In genomic region chr6:82619573-82619972, GRCh38 we compare ENCODE assay signal across 21 cellular contexts.
DNase-seq lines count a peak whose midpoint lies in the region; ATAC-seq, FAIRE-seq and TF ChIP-seq lines count a peak whose summit lies in the region.
"Had no signal": no experiment of that assay in that cellular context is flagged by ENCODE, and none has a peak within 500 bp of the region (broad histone marks: within the 10 kb centered on the region; RNA-seq: fewer than 3 reads in every experiment).

No MANE protein-coding gene starts in this region.

- no peaks in the 10 kb centered on the region for H3K79me2 ChIP-seq in HepG2 (ENCODE audit: insufficient read depth, low read length)
- no peaks in the 10 kb centered on the region for H3K79me2 ChIP-seq in K562 (ENCODE audit: control insufficient read depth, insufficient read depth, low read length)
- H3K79me2 ChIP-seq in osteoblast (ENCODE audit: insufficient read depth, low read length): no peaks in the 10 kb centered on the region

- POLR2A ChIA-PET in HepG2 (lab: Yijun Ruan, JAX): no interaction called here
- POLR2A ChIA-PET in K562 (lab: Yijun Ruan, JAX): no interaction called here
- POLR2A ChIA-PET in naive thymus-derived CD4-positive, alpha-beta T cell (lab: Charles Lee): interaction anchor here (0.6 kb wide), 1 partner anchor 9 kb away, joined by 3 read pairs; no protein-coding TSS in a partner anchor

- H3K4me1 ChIP-seq in HepG2 (ENCODE audit: insufficient read depth, low read length): no peaks in the 10 kb centered on the region
- H3K4me1 ChIP-seq in right lobe of liver: no peaks in the 10 kb centered on the region
- no peaks in the 10 kb centered on the region for H3K4me1 ChIP-seq in K562 (replicated peaks in 1 of 2; ENCODE audit: control insufficient read depth in 2 of 2, insufficient read depth in 2 of 2, low read length in 2 of 2)
- H3K4me1 ChIP-seq in osteoblast (ENCODE audit: insufficient read depth, low read length): no peaks in the 10 kb centered on the region
- no peaks in the 10 kb centered on the region for H3K4me1 ChIP-seq in naive thymus-derived CD4-positive, alpha-beta T cell (ENCODE audit: control insufficient read depth in 2 of 2, insufficient read depth in 2 of 2, low read length in 2 of 2)
- H3K4me1 ChIP-seq: BLaER1 treated with 17β-estradiol and CSF1 and Interleukin-3, amounts not matched to agents 10 nM and 100 nM; Caco-2 had no signal

- H3K4me2 ChIP-seq in HepG2 (ENCODE audit: low read depth, low read length): no peak overlapping the region
- H3K4me2 ChIP-seq in K562 (ENCODE audit: insufficient read depth, low read length): no peak overlapping the region
- H3K4me2 ChIP-seq in osteoblast (ENCODE audit: insufficient read depth, low read length): no peak overlapping the region
- H3K4me2 ChIP-seq: BLaER1 treated with 17β-estradiol and CSF1 and Interleukin-3, amounts not matched to agents 10 nM and 100 nM had no signal

- H3K9ac ChIP-seq in HepG2 (ENCODE audit: insufficient read depth, low read depth, low read length) (no peak overlapping the region), K562 (ENCODE audit: insufficient read depth in 1 of 2, low read depth in 2 of 2, low read length in 2 of 2) (no peak overlapping the region)
- H3K9ac ChIP-seq: BLaER1 treated with 17β-estradiol and CSF1 and Interleukin-3, amounts not matched to agents 10 nM and 100 nM had no signal

- in situ Hi-C loops in HepG2 (cut with HindIII; ENCODE audit: extremely low pct_ligation_motif_present, low pct_unique_long_range_greater_than_20kb) (no loop called here), K562 (cut with MboI) (no loop called here)

- peaks cover 0 to 2% (median 0%) of the 10 kb centered on the region in 5 donors for H3K27me3 Mint-ChIP-seq in naive thymus-derived CD4-positive, alpha-beta T cell
- H3K27me3 Mint-ChIP-seq: B cell; CD4-positive, alpha-beta T cell had no signal

- H3K36me3 ChIP-seq in HepG2 (replicated peaks in 1 of 2; ENCODE audit: control insufficient read depth in 1 of 2, insufficient read depth in 2 of 2, low read length in 2 of 2) (no peaks in the 10 kb centered on the region), right lobe of liver (no peaks in the 10 kb centered on the region), K562 (ENCODE audit: control insufficient read depth, insufficient read depth, low read length) (no peaks in the 10 kb centered on the region), osteoblast (ENCODE audit: insufficient read depth, low read length) (no peaks in the 10 kb centered on the region)
- H3K36me3 ChIP-seq in naive thymus-derived CD4-positive, alpha-beta T cell (ENCODE audit: control insufficient read depth in 2 of 3, insufficient read depth in 3 of 3, low read length in 3 of 3): no peaks in the 10 kb centered on the region
- H3K36me3 ChIP-seq: BLaER1 treated with 17β-estradiol and CSF1 and Interleukin-3, amounts not matched to agents 10 nM and 100 nM had no signal

- H3K9me3 Mint-ChIP-seq in naive thymus-derived CD4-positive, alpha-beta T cell: peaks cover 0 to 26% (median 6%) of the 10 kb centered on the region in 11 donors

- TF ChIP-seq RAD21 in HepG2 (CRISPR knock-in tag; IDR thresholded peaks at IDR 0.05): no peak
- TF ChIP-seq RAD21 in K562 (CRISPR knock-in tag; conservative IDR thresholded peaks at IDR 0.05 in 1 of 2, IDR thresholded peaks at IDR 0.05 in 1 of 2): no peak

- no TSS peak for BruUV-seq in HepG2 (replicated peaks; lab: Mats Ljungman, UMichigan)
- no TSS peak for BruUV-seq in K562 (replicated peaks; lab: Mats Ljungman, UMichigan)

- H3K27ac Mint-ChIP-seq in naive thymus-derived CD4-positive, alpha-beta T cell: no peak overlapping the region
- H3K27ac Mint-ChIP-seq: B cell; CD4-positive, alpha-beta T cell; CD8-positive, alpha-beta T cell had no signal

- CTCF ChIA-PET in HepG2 (lab: Yijun Ruan, JAX; ENCODE audit: low intra/inter-chr PET ratio, low total read pairs) (no interaction called here), K562 (lab: Yijun Ruan, JAX; ENCODE audit: low intra/inter-chr PET ratio) (no interaction called here)
- CTCF ChIA-PET in naive thymus-derived CD4-positive, alpha-beta T cell (lab: Charles Lee): interaction anchor here (0.5 kb wide), 1 partner anchor 96 kb away, joined by 3 read pairs; no protein-coding TSS in a partner anchor

- DNase-seq in HepG2 (ENCODE audit: low spot score) (no peak), right lobe of liver (no peak), K562 (ENCODE audit: extremely low read depth in 1 of 4, low spot score in 3 of 4) (no peak), osteoblast (ENCODE audit: insufficient read length, low spot score, missing footprints) (peak; percentile 65), Ammon's horn (ENCODE audit: low spot score) (no peak), DMS 273 treated with DMSO at 0.1 percent for 48 hours (lab: John Stamatoyannopoulos, UW) (no peak)
- no peak for DNase-seq in naive thymus-derived CD4-positive, alpha-beta T cell
- DNase-seq: ACHN; Caco-2; Calu3; CD4-positive, alpha-beta T cell; CD8-positive, alpha-beta T cell; DMS79 treated with DMSO at 0.1 percent for 48 hours; GF-D8 had no signal

- H3K9me3 ChIP-seq in HepG2 (ENCODE audit: low read length) (no peaks in the 10 kb centered on the region), right lobe of liver (no peaks in the 10 kb centered on the region), K562 (replicated peaks; ENCODE audit: control insufficient read depth, insufficient read depth, low read depth, low read length) (no peaks in the 10 kb centered on the region), osteoblast (ENCODE audit: low read depth, low read length) (no peaks in the 10 kb centered on the region)
- H3K9me3 ChIP-seq in naive thymus-derived CD4-positive, alpha-beta T cell (ENCODE audit: control insufficient read depth in 2 of 3, low read length in 3 of 3): no peaks in the 10 kb centered on the region
- H3K9me3 ChIP-seq: Caco-2 had no signal

- H2AFZ ChIP-seq in HepG2 (ENCODE audit: low read length): no peak overlapping the region
- no peak overlapping the region for H2AFZ ChIP-seq in K562 (ENCODE audit: low read depth, low read length)
- no peak overlapping the region for H2AFZ ChIP-seq in osteoblast (ENCODE audit: low read length)

- TF ChIP-seq EP300 in HepG2 (IDR thresholded peaks at IDR 0.05; ENCODE audit: low read depth in 2 of 2, low read length in 2 of 2): no peak
- TF ChIP-seq EP300 in HepG2 (CRISPR knock-in tag; IDR thresholded peaks at IDR 0.05; ENCODE audit: borderline replicate concordance): no peak
- TF ChIP-seq EP300 in K562 (IDR thresholded peaks at IDR 0.05; ENCODE audit: low read length): no peak

- no peak overlapping the region for H3K4me3 Mint-ChIP-seq in naive thymus-derived CD4-positive, alpha-beta T cell
- H3K4me3 Mint-ChIP-seq: B cell; CD4-positive, alpha-beta T cell; CD8-positive, alpha-beta T cell had no signal

- no peak for FAIRE-seq in HepG2 (lab: Jason Lieb, UNC)
- no peak for FAIRE-seq in K562 (lab: Jason Lieb, UNC)
- FAIRE-seq: G401.6, GM12891, GM19239 had no signal

- TF ChIP-seq POLR2A in HepG2 (IDR thresholded peaks at IDR 0.05; ENCODE audit: insufficient read depth in 1 of 2, low read depth in 2 of 2, low read length in 2 of 2) (no peak), right lobe of liver (IDR thresholded peaks at IDR 0.05) (no peak), K562 (conservative IDR thresholded peaks at IDR 0.05) (no peak)

- H4K20me1 ChIP-seq in HepG2 (ENCODE audit: insufficient read depth, low read length) (no peaks in the 10 kb centered on the region), K562 (replicated peaks; ENCODE audit: control insufficient read depth, insufficient read depth, low read length) (no peaks in the 10 kb centered on the region), osteoblast (ENCODE audit: insufficient read depth, low read length) (no peaks in the 10 kb centered on the region)
- H4K20me1 ChIP-seq: BLaER1 treated with 17β-estradiol and CSF1 and Interleukin-3, amounts not matched to agents 10 nM and 100 nM had no signal

- H3K4me3 ChIP-seq in HepG2 (replicated peaks in 1 of 3; ENCODE audit: insufficient read depth in 1 of 3, low read depth in 2 of 3, low read length in 3 of 3) (no peak overlapping the region), right lobe of liver (no peak overlapping the region), K562 (no peak overlapping the region), osteoblast (ENCODE audit: insufficient read depth, low read length) (no peak overlapping the region)
- no peak overlapping the region for H3K4me3 ChIP-seq in naive thymus-derived CD4-positive, alpha-beta T cell (ENCODE audit: low read length)
- H3K4me3 ChIP-seq: BLaER1 treated with 17β-estradiol and CSF1 and Interleukin-3, amounts not matched to agents 10 nM and 100 nM had no signal

- TF ChIP-seq CTCF in HepG2 (CRISPR knock-in tag; IDR thresholded peaks at IDR 0.05) (no peak), right lobe of liver (IDR thresholded peaks at IDR 0.05) (no peak), K562 (IDR thresholded peaks at IDR 0.05 in 2 of 3, conservative IDR thresholded peaks at IDR 0.05 in 1 of 3; ENCODE audit: insufficient read depth in 2 of 3, low read depth in 1 of 3, low read length in 3 of 3) (no peak), osteoblast (IDR thresholded peaks at IDR 0.05; ENCODE audit: extremely low read depth, low read depth, low read length) (no peak)

- intact Hi-C loops in HepG2 (cut with micrococcal nuclease; ENCODE audit: unreplicated experiment) (no loop called here), right lobe of liver (cut with DNase I) (no loop called here), K562 (cut with micrococcal nuclease) (no loop called here)
- intact Hi-C loops in naive thymus-derived CD4-positive, alpha-beta T cell (cut with micrococcal nuclease): loop anchor here in 1 of 2 donors (5.0 kb wide), 1 partner anchor 347 kb away; no protein-coding TSS in a partner anchor

- H3K4me1 Mint-ChIP-seq in naive thymus-derived CD4-positive, alpha-beta T cell: no peaks in the 10 kb centered on the region
- H3K4me1 Mint-ChIP-seq: B cell had no signal

- H3K36me3 Mint-ChIP-seq in naive thymus-derived CD4-positive, alpha-beta T cell: no peaks in the 10 kb centered on the region
- H3K36me3 Mint-ChIP-seq: CD8-positive, alpha-beta T cell had no signal

- H3K27me3 ChIP-seq in HepG2 (ENCODE audit: control insufficient read depth in 1 of 2, insufficient read depth in 2 of 2, low read length in 2 of 2): no peaks in the 10 kb centered on the region
- no peaks in the 10 kb centered on the region for H3K27me3 ChIP-seq in right lobe of liver
- no peaks in the 10 kb centered on the region for H3K27me3 ChIP-seq in K562 (ENCODE audit: control insufficient read depth in 2 of 2, insufficient read depth in 2 of 2, low read length in 2 of 2)
- peaks cover 11% of the 10 kb centered on the region for H3K27me3 ChIP-seq in osteoblast (ENCODE audit: insufficient read depth, low read length)
- no peaks in the 10 kb centered on the region for H3K27me3 ChIP-seq in naive thymus-derived CD4-positive, alpha-beta T cell (ENCODE audit: control insufficient read depth in 2 of 2, insufficient read depth in 2 of 2, low read length in 2 of 2)
- H3K27me3 ChIP-seq: BLaER1 treated with 17β-estradiol and CSF1 and Interleukin-3, amounts not matched to agents 10 nM and 100 nM had no signal

- H3K27ac ChIP-seq in HepG2 (ENCODE audit: extremely low read length, insufficient read depth, low read length): no peak overlapping the region
- no peak overlapping the region for H3K27ac ChIP-seq in right lobe of liver
- H3K27ac ChIP-seq in K562 (ENCODE audit: extremely low read depth, low read depth, low read length): no peak overlapping the region
- no peak overlapping the region for H3K27ac ChIP-seq in osteoblast (ENCODE audit: low read depth, low read length)
- H3K27ac ChIP-seq in naive thymus-derived CD4-positive, alpha-beta T cell (ENCODE audit: low read depth, low read length): no peak overlapping the region
- H3K27ac ChIP-seq: 22Rv1; BLaER1 treated with 17β-estradiol and CSF1 and Interleukin-3, amounts not matched to agents 10 nM and 100 nM; C4-2B had no signal

- no peaks in the 10 kb centered on the region for H3K9me1 ChIP-seq in K562 (ENCODE audit: control insufficient read depth, insufficient read depth, low read length)

- ATAC-seq in HepG2 (no peak), right lobe of liver (no peak), K562 (no peak)
- no peak for ATAC-seq in naive thymus-derived CD4-positive, alpha-beta T cell
- ATAC-seq: CD8-positive, alpha-beta T cell had no signal

Comparison
In these comparisons a context has a peak if more than half of its experiments do, and no peak if none do; other contexts are left out.
1. Of the 241 proteins assayed by ChIP-seq in both HepG2 and K562: peak only in HepG2: MAFF; only in K562: none; in both: none; in neither: 239; mixed calls (peak in some experiments, not most) for 1.